In genomic region chr2:229775614-229776313, GRCh38 we compare ENCODE assay signal across 12 cellular contexts.
DNase-seq lines count a peak whose midpoint lies in the region; ATAC-seq and TF ChIP-seq lines count a peak whose summit lies in the region.
"Had no signal": no experiment of that assay in that cellular context is flagged by ENCODE, and none has a peak within 500 bp of the region (broad histone marks: within the 10 kb centered on the region; RNA-seq: fewer than 3 reads in every experiment).

No MANE protein-coding gene starts in this region.

- H3K36me3 ChIP-seq in CD8-positive, alpha-beta T cell (ENCODE audit: insufficient read depth, low read length) = peaks cover 48% of the 10 kb centered on the region
- H3K36me3 ChIP-seq in KOPT-K1 (ENCODE audit: insufficient read depth, low read length) = peaks cover 100% of the 10 kb centered on the region

- no peaks in the 10 kb centered on the region for H3K27me3 Mint-ChIP-seq in CD8-positive, alpha-beta T cell (ENCODE audit: low read depth)
- H3K27me3 Mint-ChIP-seq in activated T-helper 1 cell treated with anti-CD3 and anti-CD28 coated beads, Interleukin-12 subunit alpha, Interleukin-12 subunit beta, Interleukin-2, Interleukin-4 antibody, amounts not matched to agents 30 ng/mL and 10 ng/mL and 1 ng/mL, durations not matched to agents 14 hours and 24 hours and 36 hours (ENCODE audit: insufficient read depth) = no peaks in the 10 kb centered on the region

- no peak overlapping the region for H3K4me3 Mint-ChIP-seq in CD8-positive, alpha-beta T cell
- H3K4me3 Mint-ChIP-seq in activated T-helper 1 cell treated with anti-CD3 and anti-CD28 coated beads, Interleukin-12 subunit alpha, Interleukin-12 subunit beta, Interleukin-2, Interleukin-4 antibody, amounts not matched to agents 30 ng/mL and 10 ng/mL and 1 ng/mL, durations not matched to agents 14 hours and 24 hours and 36 hours = no peak overlapping the region
- H3K4me3 Mint-ChIP-seq: neural crest cell had no signal

- POLR2A ChIA-PET in CD8-positive, alpha-beta T cell (lab: Charles Lee) = no interaction called here

- no peak overlapping the region for H3K4me3 ChIP-seq in CD8-positive, alpha-beta T cell (ENCODE audit: low read depth, low read length)
- no peak overlapping the region for H3K4me3 ChIP-seq in fibroblast of pulmonary artery (replicated peaks; ENCODE audit: low read depth, low read length)

- H3K9me3 Mint-ChIP-seq in CD8-positive, alpha-beta T cell = no peaks in the 10 kb centered on the region
- H3K9me3 Mint-ChIP-seq in activated T-helper 1 cell treated with anti-CD3 and anti-CD28 coated beads, Interleukin-12 subunit alpha, Interleukin-12 subunit beta, Interleukin-2, Interleukin-4 antibody, amounts not matched to agents 30 ng/mL and 10 ng/mL and 1 ng/mL, durations not matched to agents 14 hours and 24 hours and 36 hours = no peaks in the 10 kb centered on the region
- H3K9me3 Mint-ChIP-seq: activated T-helper 2 cell treated with anti-CD3 and anti-CD28 coated beads, Interferon-gamma antibody, Interleukin-2, Interleukin-4, amounts not matched to agents 10 μg/mL and 5 μg/mL and 100 μg/mL, durations not matched to agents 14 hours and 24 hours and 36 hours; neural crest cell had no signal

- H3K4me1 Mint-ChIP-seq in CD8-positive, alpha-beta T cell (ENCODE audit: low read depth) = peaks cover 26% of the 10 kb centered on the region
- peaks cover 15% of the 10 kb centered on the region for H3K4me1 Mint-ChIP-seq in activated T-helper 1 cell treated with anti-CD3 and anti-CD28 coated beads, Interleukin-12 subunit alpha, Interleukin-12 subunit beta, Interleukin-2, Interleukin-4 antibody, amounts not matched to agents 30 ng/mL and 10 ng/mL and 1 ng/mL, durations not matched to agents 14 hours and 24 hours and 36 hours (ENCODE audit: low read depth)

- intact Hi-C loops in CD8-positive, alpha-beta T cell (cut with DNase I, micrococcal nuclease) = no loop called here
- intact Hi-C loops in activated T-helper 1 cell treated with anti-CD3 and anti-CD28 coated beads, Interleukin-12 subunit alpha, Interleukin-12 subunit beta, Interleukin-2, Interleukin-4 antibody, amounts not matched to agents 30 ng/mL and 10 ng/mL and 1 ng/mL, durations not matched to agents 14 hours and 24 hours and 36 hours (cut with micrococcal nuclease) = no loop called here

- H3K27me3 ChIP-seq in CD8-positive, alpha-beta T cell (ENCODE audit: insufficient read depth, low read length) = no peaks in the 10 kb centered on the region

- H3K27ac Mint-ChIP-seq in CD8-positive, alpha-beta T cell = peak overlapping the region; percentile 69
- H3K27ac Mint-ChIP-seq in activated T-helper 1 cell treated with anti-CD3 and anti-CD28 coated beads, Interleukin-12 subunit alpha, Interleukin-12 subunit beta, Interleukin-2, Interleukin-4 antibody, amounts not matched to agents 30 ng/mL and 10 ng/mL and 1 ng/mL, durations not matched to agents 14 hours and 24 hours and 36 hours = no peak overlapping the region
- H3K27ac Mint-ChIP-seq: activated T-helper 2 cell treated with anti-CD3 and anti-CD28 coated beads, Interferon-gamma antibody, Interleukin-2, Interleukin-4, amounts not matched to agents 10 μg/mL and 5 μg/mL and 100 μg/mL, durations not matched to agents 14 hours and 24 hours and 36 hours had no signal

- peaks cover 91% of the 10 kb centered on the region for H3K36me3 Mint-ChIP-seq in CD8-positive, alpha-beta T cell
- H3K36me3 Mint-ChIP-seq in activated T-helper 1 cell treated with anti-CD3 and anti-CD28 coated beads, Interleukin-12 subunit alpha, Interleukin-12 subunit beta, Interleukin-2, Interleukin-4 antibody, amounts not matched to agents 30 ng/mL and 10 ng/mL and 1 ng/mL, durations not matched to agents 14 hours and 24 hours and 36 hours (ENCODE audit: low read depth) = peaks cover 45% of the 10 kb centered on the region

- TF ChIP-seq CTCF in CD8-positive, alpha-beta T cell (IDR thresholded peaks at IDR 0.05) = no peak
- TF ChIP-seq CTCF in fibroblast of pulmonary artery (IDR thresholded peaks at IDR 0.05; ENCODE audit: low read length, missing control alignments) (no peak), GM13977 (IDR thresholded peaks at IDR 0.05; ENCODE audit: extremely low read depth, insufficient read depth, missing control alignments) (no peak)

- no peak overlapping the region for H3K27ac ChIP-seq in CD8-positive, alpha-beta T cell (ENCODE audit: low read depth, low read length)
- H3K27ac ChIP-seq in KOPT-K1 (ENCODE audit: low read depth, low read length, poor library complexity, severe bottlenecking) = peak overlapping the region; percentile 57

- ATAC-seq in CD8-positive, alpha-beta T cell = peak; percentile 46
- ATAC-seq in GM19043 (IDR thresholded peaks at IDR 0.05; ENCODE audit: low read depth, unreplicated experiment) = peak; percentile 66

- in situ Hi-C loops in GM13977 (cut with MboI; ENCODE audit: low pct_unique_long_range_greater_than_20kb, low sequenced_read_pairs, unreplicated experiment) = no loop called here

- DNase-seq in CD8-positive, alpha-beta T cell = no peak
- DNase-seq in fibroblast of pulmonary artery (ENCODE audit: low read depth) = peak; percentile 13
- DNase-seq in GM03348 (ENCODE audit: low spot score) = no peak
- no peak for DNase-seq in SK-N-DZ (ENCODE audit: low spot score)
- no peak for DNase-seq in activated T-helper 1 cell treated with anti-CD3 and anti-CD28 coated beads, Interleukin-12 subunit alpha, Interleukin-12 subunit beta, Interleukin-2, Interleukin-4 antibody, amounts not matched to agents 30 ng/mL and 10 ng/mL and 1 ng/mL, durations not matched to agents 14 hours and 24 hours and 36 hours (ENCODE audit: low spot score)
- DNase-seq in GM13977 (ENCODE audit: low spot score) = no peak
- DNase-seq: caudate nucleus, NCI-H2081 had no signal

- CTCF ChIA-PET in CD8-positive, alpha-beta T cell (lab: Charles Lee) = interaction anchor here (1.2 kb wide), 1 partner anchor 36 kb away, joined by 3 read pairs; no protein-coding TSS in a partner anchor

- H3K9me3 ChIP-seq in CD8-positive, alpha-beta T cell (ENCODE audit: low read length) = no peaks in the 10 kb centered on the region
- no peaks in the 10 kb centered on the region for H3K9me3 ChIP-seq in KOPT-K1 (ENCODE audit: insufficient read depth, low read length, poor library complexity, severe bottlenecking)

- H3K4me1 ChIP-seq in CD8-positive, alpha-beta T cell (ENCODE audit: insufficient read depth, low read length) = peaks cover 14% of the 10 kb centered on the region
